In genomic region chr9:110143969-110144545, GRCh38 we compare ENCODE assay signal across 8 cellular contexts.
DNase-seq lines count a peak whose midpoint lies in the region; ATAC-seq and TF ChIP-seq lines count a peak whose summit lies in the region.

No MANE protein-coding gene starts in this region.

- intact Hi-C loops in left cardiac atrium (cut with DNase I) = no loop called here
- intact Hi-C loops in PC-3 (cut with micrococcal nuclease) = loop anchor here (5.0 to 10.0 kb wide), 2 partner anchors 77 to 159 kb away; no protein-coding TSS in a partner anchor

- H2AK5ac ChIP-seq in H9 (ENCODE audit: insufficient read length, low read length) = no peak overlapping the region

- H3K9me2 ChIP-seq in PC-3 (replicated peaks; ENCODE audit: low read length) = no peaks in the 10 kb centered on the region

- no TSS peak for BruUV-seq in PC-3 (replicated peaks; lab: Mats Ljungman, UMichigan)

- ATAC-seq in GM18868 (IDR thresholded peaks at IDR 0.05; ENCODE audit: unreplicated experiment) (peak; percentile 59), HG02610 (IDR thresholded peaks at IDR 0.05; ENCODE audit: unreplicated experiment) (peak; percentile 43), left cardiac atrium (peak; percentile 17 to 29), PC-3 (no peak)

- H3T11ph ChIP-seq in H9 (ENCODE audit: low read length) = no peak overlapping the region

- no peak overlapping the region for H2BK5ac ChIP-seq in H9 (ENCODE audit: insufficient read length, low read length)

- no peak overlapping the region for H3K4me2 ChIP-seq in PC-3 (ENCODE audit: low read length)
- H3K4me2 ChIP-seq in H9 (ENCODE audit: insufficient read depth, insufficient read length, low read length) = no peak overlapping the region

- DNase-seq in NOMO-1 (lab: John Stamatoyannopoulos, UW; ENCODE audit: unreplicated experiment in 2 of 2) (peak; percentile 8 to 71), left cardiac atrium (no peak), H4 (ENCODE audit: low spot score) (no peak), PC-3 (no peak), H9 (no peak), BE2C (no peak)

- H2AFZ ChIP-seq in PC-3 (ENCODE audit: low read length) (no peak overlapping the region), H9 (ENCODE audit: low read length) (no peak overlapping the region)

- CTCF ChIA-PET in PC-3 (lab: Charles Lee) = no interaction called here

- no peak overlapping the region for H2BK120ac ChIP-seq in H9 (ENCODE audit: low read depth, low read length, poor library complexity, severe bottlenecking)

- H4K91ac ChIP-seq in H9 (ENCODE audit: insufficient read length, low read depth, low read length) = no peak overlapping the region

- no peak overlapping the region for H3K4ac ChIP-seq in H9 (ENCODE audit: low read depth, low read length)

- no peak overlapping the region for H3K14ac ChIP-seq in H9 (ENCODE audit: insufficient read depth, low read length)

- no peaks in the 10 kb centered on the region for H3F3A ChIP-seq in PC-3 (ENCODE audit: low read length, unreplicated experiment)

- H3K79me2 ChIP-seq in PC-3 (ENCODE audit: low read length) (peaks cover 97% of the 10 kb centered on the region), H9 (ENCODE audit: insufficient read depth, low read length) (peaks cover 5% of the 10 kb centered on the region; the same call in 1 of the 2 replicates)

- no peak for TF ChIP-seq CTCF in PC-3 (conservative IDR thresholded peaks at IDR 0.05; ENCODE audit: low read depth, low read length)
- no peak for TF ChIP-seq CTCF in H9 (conservative IDR thresholded peaks at IDR 0.05)
- no peak for TF ChIP-seq CTCF in BE2C (IDR thresholded peaks at IDR 0.05; ENCODE audit: low read depth, low read length)

- H3K4me1 ChIP-seq in PC-3 (ENCODE audit: insufficient read depth, low read length) (peaks cover 26% of the 10 kb centered on the region), H9 (ENCODE audit: insufficient read depth, low read length) (no peaks in the 10 kb centered on the region), BE2C (no peaks in the 10 kb centered on the region; the same call in 1 of the 2 replicates)

- no peak overlapping the region for H3K23ac ChIP-seq in H9 (ENCODE audit: insufficient read length, low read depth, low read length)

- H3K23me2 ChIP-seq in H9 (ENCODE audit: insufficient read length, low read depth, low read length, poor library complexity, severe bottlenecking) = no peaks in the 10 kb centered on the region

- no peak overlapping the region for H2BK12ac ChIP-seq in H9 (ENCODE audit: insufficient read length, low read depth, low read length)

- no peak overlapping the region for H4K5ac ChIP-seq in H9 (ENCODE audit: insufficient read length, low read depth, low read length)

- H3K4me1 Mint-ChIP-seq in H9 = peaks cover 2 to 7% of the 10 kb centered on the region in 2 experiments; a peak in 2 of 4 replicates

- H4K20me1 ChIP-seq in PC-3 (ENCODE audit: low read length) = peaks cover 45% of the 10 kb centered on the region; the same call in 1 of the 2 replicates
- H4K20me1 ChIP-seq in H9 (ENCODE audit: control insufficient read depth, insufficient read depth, insufficient read length) = no peaks in the 10 kb centered on the region

- H3K9me3 Mint-ChIP-seq in H9 = no peaks in the 10 kb centered on the region

- POLR2A ChIA-PET in PC-3 (lab: Charles Lee; ENCODE audit: unreplicated experiment) = no interaction called here

- H4K8ac ChIP-seq in H9 (replicated peaks; ENCODE audit: insufficient read length, low read depth, low read length) = no peak overlapping the region

- H3K36me3 ChIP-seq in PC-3 (ENCODE audit: low read depth, low read length) (no peaks in the 10 kb centered on the region), BE2C (no peaks in the 10 kb centered on the region)

- no peak overlapping the region for H3K27ac Mint-ChIP-seq in H9

- H3K27me3 Mint-ChIP-seq in H9 (ENCODE audit: low read depth) = no peaks in the 10 kb centered on the region

- H2BK15ac ChIP-seq in H9 (ENCODE audit: low read depth, low read length) = no peak overlapping the region

- no peak overlapping the region for H2BK20ac ChIP-seq in H9 (ENCODE audit: low read depth, low read length, poor library complexity, severe bottlenecking)

- H3K27me3 ChIP-seq in PC-3 (ENCODE audit: low read length) = no peaks in the 10 kb centered on the region
- H3K27me3 ChIP-seq in H9 (ENCODE audit: insufficient read depth, low read length) = no peaks in the 10 kb centered on the region
- no peaks in the 10 kb centered on the region for H3K27me3 ChIP-seq in BE2C

- H3K4me3 Mint-ChIP-seq in H9 = no peak overlapping the region

- H3K4me3 ChIP-seq in PC-3 (ENCODE audit: low read length) = no peak overlapping the region
- no peak overlapping the region for H3K4me3 ChIP-seq in BE2C (ENCODE audit: low read depth, low read length)

- no CpG with 5 or more reads among the region's 2 CpGs for WGBS in H9 (ENCODE audit: extremely low coverage, insufficient read length, low lambda C conversion rate)

- no peak overlapping the region for H3K9ac ChIP-seq in PC-3 (ENCODE audit: low read length)
- H3K9ac ChIP-seq in H9 (ENCODE audit: extremely low read depth, insufficient read length, low read length) = no peak overlapping the region

- H3K9me3 ChIP-seq in PC-3 (ENCODE audit: low read length) (no peaks in the 10 kb centered on the region), H9 (ENCODE audit: control insufficient read depth, low read depth, low read length) (no peaks in the 10 kb centered on the region), BE2C (no peaks in the 10 kb centered on the region)

- peaks cover 4% of the 10 kb centered on the region for H3K79me1 ChIP-seq in H9 (ENCODE audit: insufficient read depth, low read depth, low read length, poor library complexity, severe bottlenecking)

- H3K56ac ChIP-seq in H9 (ENCODE audit: insufficient read length, low read depth, low read length) = no peak overlapping the region

- H3K27ac ChIP-seq in PC-3 (ENCODE audit: low read length) = no peak overlapping the region
- no peak overlapping the region for H3K27ac ChIP-seq in H9 (ENCODE audit: insufficient read length, low read depth, low read length)

- peaks cover 5 to 23% (median 6%) of the 10 kb centered on the region in 3 experiments; a peak in 6 of 7 replicates for H3K36me3 Mint-ChIP-seq in H9 (ENCODE audit: insufficient read depth in 1 of 3, low read depth in 3 of 3)

- no peak overlapping the region for H3K18ac ChIP-seq in H9 (ENCODE audit: insufficient read length, low read depth, low read length)

Comparison
In these comparisons a context has a peak if more than half of its experiments do, and no peak if none do; other contexts are left out.
1. DNase-seq: peak in NOMO-1 (2 of 2); none in left cardiac atrium (single experiment), H4 (single experiment), PC-3 (single experiment), H9 (single experiment) and BE2C (single experiment).